ENCODE assay signal across 9 cellular contexts in genomic region chr6:24524801-24525200, GRCh38. TPM values are rescaled to one million over a fixed set of nuclear protein-coding genes. Genes with fewer than 3 reads are reported as not detected.
DNase-seq lines count a peak whose midpoint lies in the region; ATAC-seq and TF ChIP-seq lines count a peak whose summit lies in the region.
"Had no signal": no experiment of that assay in that cellular context is flagged by ENCODE, and none has a peak within 500 bp of the region (broad histone marks: within the 10 kb centered on the region; RNA-seq: fewer than 3 reads in every experiment).

No MANE protein-coding gene starts in this region.

- peaks cover 0 to 21% of the 10 kb centered on the region in 2 donors for H3K36me3 ChIP-seq in gastroesophageal sphincter
- H3K36me3 ChIP-seq: thyroid gland had no signal

- CTCF ChIA-PET in GM10248 (lab: Yijun Ruan, JAX), result interaction anchor here (0.8 to 8.6 kb wide), 14 partner anchors 8 to 547 kb away, joined by 3 to 127 read pairs (median 4); partner anchors contain the start of genes ALDH5A1 and GPLD1

- H3K9me3 ChIP-seq in gastroesophageal sphincter, result no peaks in the 10 kb centered on the region
- H3K9me3 ChIP-seq: thyroid gland had no signal

- DNase-seq in AG08395 (ENCODE audit: low spot score) (peak; percentile 35), GM10248 (ENCODE audit: extremely low spot score) (peak; percentile 45), NCI-H1417 treated with DMSO at 0.1 percent for 48 hours (lab: John Stamatoyannopoulos, UW) (peak; percentile 1), amniotic stem cell (lab: John Stamatoyannopoulos, UW) (peak; percentile 20), myocyte (ENCODE audit: low read depth) (peak; percentile 36)
- DNase-seq in activated CD4-positive, CD25-positive, alpha-beta regulatory T cell (lab: John Stamatoyannopoulos, UW), result no peak

- TF ChIP-seq CTCF in GM10248 (IDR thresholded peaks at IDR 0.05; ENCODE audit: control extremely low read depth, extremely low read depth, low read depth, missing control alignments), result peak; percentile 55
- no peak for TF ChIP-seq CTCF in gastroesophageal sphincter (IDR thresholded peaks at IDR 0.05)

- no peak for TF ChIP-seq POLR2A in gastroesophageal sphincter (IDR thresholded peaks at IDR 0.05)

- H3K27ac ChIP-seq in gastroesophageal sphincter, result no peak overlapping the region
- H3K27ac ChIP-seq: thyroid gland had no signal

- WGBS in gastroesophageal sphincter (ENCODE audit: low coverage in 1 of 2), 2 donors, result 10 to 48% methylated on average over 2 to 5 of the region's 5 CpGs

- no peaks in the 10 kb centered on the region for H3K4me1 ChIP-seq in gastroesophageal sphincter

- H3K27me3 ChIP-seq in gastroesophageal sphincter, result no peaks in the 10 kb centered on the region
- H3K27me3 ChIP-seq: thyroid gland had no signal

- no peak for TF ChIP-seq EP300 in gastroesophageal sphincter (IDR thresholded peaks at IDR 0.05)

- no peak overlapping the region for H3K4me3 ChIP-seq in gastroesophageal sphincter
- H3K4me3 ChIP-seq: thyroid gland had no signal

- POLR2A ChIA-PET in GM10248 (lab: Yijun Ruan, JAX), result no interaction called here

- ATAC-seq in gastroesophageal sphincter (no peak), HG02981 (IDR thresholded peaks at IDR 0.05; ENCODE audit: unreplicated experiment) (no peak)

RNA-seq across cellular contexts. Expression of gene ALDH5A1, which starts 30.0 kb away (rescaled TPM):
- 1.2 and 1.4 TPM in 2 replicates for total RNA-seq in myocyte
- 1.9 TPM for polyA plus RNA-seq in myocyte (2012)
- total RNA-seq in gastroesophageal sphincter, result 1 to 10 TPM; 1.5 to 3.4 (median 3.1) TPM

RNA-seq across cellular contexts. Expression of gene GPLD1, which starts 35.4 kb away (rescaled TPM):
- total RNA-seq in myocyte (0.19 and 0.26 TPM in 2 replicates), gastroesophageal sphincter (1 to 10 TPM; 3.8 to 7.8 (median 5.6) TPM)
- 0.33 TPM for polyA plus RNA-seq in myocyte (2012)

Comparison
In these comparisons a context has a peak if more than half of its experiments do, and no peak if none do; other contexts are left out.
1. DNase-seq: peak in AG08395 (single experiment), GM10248 (single experiment), NCI-H1417 treated with DMSO at 0.1 percent for 48 hours (single experiment), amniotic stem cell (single experiment) and myocyte (single experiment); none in activated CD4-positive, CD25-positive, alpha-beta regulatory T cell (0 of 4).